Comparison of ENCODE assay signal across 8 cellular contexts in the genomic region with DNA sequence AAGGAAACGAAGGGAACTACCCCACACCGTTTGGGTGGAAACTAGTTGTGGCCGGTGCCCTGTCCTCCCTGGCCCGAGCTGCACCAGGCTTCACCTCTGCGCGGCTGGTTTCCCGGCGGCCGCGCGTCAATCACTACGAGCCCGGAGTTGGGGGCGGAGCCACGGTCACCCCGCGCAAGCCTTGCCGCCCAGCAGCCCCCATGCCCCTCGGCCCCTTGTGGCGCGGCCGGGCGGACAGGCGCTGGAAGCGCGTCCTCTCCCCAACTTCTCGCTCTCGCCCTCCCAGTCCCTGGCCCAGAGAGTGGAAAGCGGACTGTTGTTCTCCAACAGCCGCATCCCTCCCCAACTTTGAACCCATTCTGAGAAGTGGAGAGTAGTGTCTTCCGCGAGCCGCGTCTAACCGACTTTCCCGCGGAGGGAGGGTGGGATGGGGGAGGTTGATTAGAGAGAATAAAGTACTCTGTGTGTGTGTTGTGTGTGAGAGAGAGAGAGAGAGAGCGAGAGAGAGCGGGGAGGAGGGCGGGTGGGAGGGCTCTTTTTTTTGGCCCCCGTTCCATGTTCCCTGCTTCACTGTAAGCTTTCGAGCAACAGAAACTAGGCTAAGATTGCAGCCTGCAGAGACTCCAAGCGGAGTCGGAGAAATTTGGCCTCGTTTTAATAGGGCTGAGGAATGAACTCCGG. TPM values are rescaled to one million over a fixed set of nuclear protein-coding genes. Genes with fewer than 3 reads are reported as not detected.
DNase-seq lines count a peak whose midpoint lies in the region; ATAC-seq and TF ChIP-seq lines count a peak whose summit lies in the region.

No MANE protein-coding gene starts in this region.

- peak overlapping the region; percentile 88 for H3K4me2 ChIP-seq in parathyroid adenoma (ENCODE audit: low read length)

- no peaks in the 10 kb centered on the region for H3K9me3 ChIP-seq in adipocyte (ENCODE audit: control insufficient read depth, low read length)
- no peaks in the 10 kb centered on the region for H3K9me3 ChIP-seq in heart right ventricle
- H3K9me3 ChIP-seq in parathyroid adenoma (ENCODE audit: control insufficient read depth, low read length) = no peaks in the 10 kb centered on the region

- TF ChIP-seq CTCF in GM13976 (IDR thresholded peaks at IDR 0.05; ENCODE audit: borderline replicate concordance, control extremely low read depth, extremely low read depth, insufficient read depth, missing control alignments) = no peak
- TF ChIP-seq CTCF in heart right ventricle (IDR thresholded peaks at IDR 0.05) = peak in 1 of 9 donors; percentile 16
- no peak for TF ChIP-seq CTCF in parathyroid adenoma (IDR thresholded peaks at IDR 0.05)

- 1% methylated on average over 46 of the region's 46 CpGs for WGBS in heart right ventricle, 2 donors

- H3K9ac ChIP-seq in adipocyte (ENCODE audit: low read length) = peak overlapping the region; percentile 100
- H3K9ac ChIP-seq in parathyroid adenoma = no peak overlapping the region

- H2AFZ ChIP-seq in ACC112 (ENCODE audit: low read length, unreplicated experiment) (peak overlapping the region; percentile 95), parathyroid adenoma (peak overlapping the region; percentile 81)

- intact Hi-C loops in heart right ventricle (cut with DNase I) = loop anchor here in 8 of 10 donors (2.0 to 10.0 kb wide), 10 partner anchors 44 to 1587 kb away; a partner anchor contains a TSS

- in situ Hi-C loops in GM13976 (cut with MboI; ENCODE audit: low sequenced_read_pairs, unreplicated experiment) = loop anchor here (10.0 to 25.0 kb wide), 2 partner anchors 217 to 1589 kb away; no protein-coding TSS in a partner anchor

- ATAC-seq in HG02973 (IDR thresholded peaks at IDR 0.05; ENCODE audit: unreplicated experiment) (peak; percentile 25), heart right ventricle (peak; percentile 54 to 84 (median 72)), HG03139 (IDR thresholded peaks at IDR 0.05; ENCODE audit: unreplicated experiment) (no peak)

- H3K27ac ChIP-seq in ACC112 (ENCODE audit: low read depth, low read length) (peak overlapping the region; percentile 92), heart right ventricle (peak overlapping the region; percentile 91 to 99 (median 96)), parathyroid adenoma (peak overlapping the region; percentile 95)

- no peaks in the 10 kb centered on the region for H3K36me3 ChIP-seq in ACC112 (ENCODE audit: insufficient read depth, low read length)
- H3K36me3 ChIP-seq in adipocyte (ENCODE audit: control insufficient read depth, insufficient read depth, low read length, severe bottlenecking) = no peaks in the 10 kb centered on the region
- H3K36me3 ChIP-seq in heart right ventricle = no peaks in the 10 kb centered on the region
- H3K36me3 ChIP-seq in parathyroid adenoma (ENCODE audit: control insufficient read depth, insufficient read depth, low read length) = no peaks in the 10 kb centered on the region

- DNase-seq in GM13976 (ENCODE audit: low spot score) (peak; percentile 77), NCI-H446 treated with DMSO at 0.1 percent for 48 hours (lab: John Stamatoyannopoulos, UW) (peak; percentile 73), adipocyte (ENCODE audit: low read depth) (peak; percentile 93), heart right ventricle (peak; percentile 81 to 82)

- no peaks in the 10 kb centered on the region for H3K27me3 ChIP-seq in ACC112 (ENCODE audit: insufficient read depth, low read length)
- no peaks in the 10 kb centered on the region for H3K27me3 ChIP-seq in adipocyte (replicated peaks; ENCODE audit: control insufficient read depth, insufficient read depth, low read length)
- H3K27me3 ChIP-seq in heart right ventricle = peaks cover 0 to 99% (median 27%) of the 10 kb centered on the region in 7 donors
- H3K27me3 ChIP-seq in parathyroid adenoma (ENCODE audit: control insufficient read depth, insufficient read depth, low read length) = no peaks in the 10 kb centered on the region

- H3K4me1 ChIP-seq in ACC112 (ENCODE audit: control insufficient read depth, insufficient read depth, low read length, unreplicated experiment) (no peaks in the 10 kb centered on the region), adipocyte (ENCODE audit: control insufficient read depth, insufficient read depth, low read length) (peaks cover 6% of the 10 kb centered on the region), heart right ventricle (peaks cover 0 to 23% (median 10%) of the 10 kb centered on the region in 9 donors), parathyroid adenoma (no peaks in the 10 kb centered on the region)

- H3K4me3 ChIP-seq in ACC112 (ENCODE audit: low read depth, low read length) (peak overlapping the region; percentile 98), adipocyte (ENCODE audit: low read length) (peak overlapping the region; percentile 98), heart right ventricle (peak overlapping the region; percentile 55 to 86 (median 75)), parathyroid adenoma (ENCODE audit: low read depth, low read length) (peak overlapping the region; percentile 88)

- H3K79me2 ChIP-seq in ACC112 (ENCODE audit: control insufficient read depth, insufficient read depth, low read length, unreplicated experiment) = peaks cover 30% of the 10 kb centered on the region
- H3K79me2 ChIP-seq in parathyroid adenoma = no peaks in the 10 kb centered on the region

RNA-seq across cellular contexts. Expression of a gene that starts 1.4 kb away (rescaled TPM):
- 10 to 100 TPM; 34.0 to 64.5 (median 48.5) TPM for total RNA-seq in heart right ventricle
- 10 to 100 TPM; 21.1 to 50.1 TPM for polyA plus RNA-seq in heart right ventricle
